Comparison of ENCODE assay signal across 12 cellular contexts in the genomic region with DNA sequence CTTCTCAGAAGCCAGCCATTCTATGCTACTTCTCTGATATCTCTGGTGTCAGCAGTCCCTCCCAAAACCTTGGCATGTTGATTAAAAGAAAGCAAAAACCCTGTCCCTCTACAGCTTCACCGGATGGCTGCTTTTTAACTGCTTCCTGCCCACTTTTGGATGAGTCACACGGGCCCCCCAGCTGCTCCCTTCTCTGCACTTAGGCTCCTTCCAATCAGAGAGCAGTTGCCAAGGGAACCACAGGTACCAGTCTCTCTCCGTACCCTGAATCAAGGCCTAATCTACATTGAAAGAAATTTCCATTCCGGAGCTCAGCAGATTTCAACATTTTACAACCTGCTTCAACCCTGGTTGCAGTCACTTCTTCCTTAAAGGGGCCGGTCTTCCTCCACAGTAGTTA.
DNase-seq lines count a peak whose midpoint lies in the region; ATAC-seq and TF ChIP-seq lines count a peak whose summit lies in the region.
"Had no signal": no experiment of that assay in that cellular context is flagged by ENCODE, and none has a peak within 500 bp of the region (broad histone marks: within the 10 kb centered on the region; RNA-seq: fewer than 3 reads in every experiment).

No MANE protein-coding gene starts in this region.

- no peaks in the 10 kb centered on the region for H3K4me1 ChIP-seq in tibial nerve
- H3K4me1 ChIP-seq: body of pancreas had no signal

- peaks cover 3% of the 10 kb centered on the region for H3K27me3 Mint-ChIP-seq in WTC11 (ENCODE audit: low read depth)
- peaks cover 22% of the 10 kb centered on the region for H3K27me3 Mint-ChIP-seq in CD4-positive, alpha-beta T cell

- H3K4me1 Mint-ChIP-seq in WTC11 = peaks cover 21% of the 10 kb centered on the region
- H3K4me1 Mint-ChIP-seq in CD4-positive, alpha-beta T cell (ENCODE audit: low read depth) = peaks cover 7% of the 10 kb centered on the region
- H3K4me1 Mint-ChIP-seq: memory B cell had no signal

- DNase-seq in DMS 273 (lab: John Stamatoyannopoulos, UW; ENCODE audit: unreplicated experiment) (peak; percentile 67), H7 (peak; percentile 71), WTC11 (ENCODE audit: low spot score) (peak; percentile 24), middle frontal gyrus (ENCODE audit: extremely low spot score, low spot score) (peak; percentile 48), tibial nerve (ENCODE audit: low spot score in 2 of 2) (no peak), SKM-1 (lab: John Stamatoyannopoulos, UW; ENCODE audit: unreplicated experiment) (no peak)
- DNase-seq in CD4-positive, alpha-beta T cell = no peak
- DNase-seq: body of pancreas, small intestine had no signal

- H3K27me3 ChIP-seq in H7 (ENCODE audit: control insufficient read depth, insufficient read depth, low read length) = no peaks in the 10 kb centered on the region
- no peaks in the 10 kb centered on the region for H3K27me3 ChIP-seq in CD4-positive, alpha-beta T cell (ENCODE audit: control insufficient read depth, insufficient read depth, low read length)
- no peaks in the 10 kb centered on the region for H3K27me3 ChIP-seq in tibial nerve
- H3K27me3 ChIP-seq: body of pancreas had no signal

- H3K4me3 ChIP-seq in H7 (ENCODE audit: insufficient read depth, low read depth, low read length) (no peak overlapping the region), tibial nerve (no peak overlapping the region)
- H3K4me3 ChIP-seq: body of pancreas had no signal

- TF ChIP-seq CTCF in WTC11 (IDR thresholded peaks at IDR 0.05) (no peak), tibial nerve (IDR thresholded peaks at IDR 0.05) (no peak)
- no peak for TF ChIP-seq CTCF in CD4-positive, alpha-beta T cell (IDR thresholded peaks at IDR 0.05)

- peaks cover 18% of the 10 kb centered on the region for H3K9me3 Mint-ChIP-seq in WTC11
- H3K9me3 Mint-ChIP-seq in CD4-positive, alpha-beta T cell = no peaks in the 10 kb centered on the region

- CTCF ChIA-PET in WTC11 (lab: Charles Lee) = interaction anchor here (0.6 to 3.9 kb wide), 9 partner anchors 12 to 265 kb away, joined by 3 to 29 read pairs (median 3); a partner anchor contains a TSS
- CTCF ChIA-PET in CD4-positive, alpha-beta T cell (lab: Charles Lee) = no interaction called here

- no peaks in the 10 kb centered on the region for H3K9me3 ChIP-seq in CD4-positive, alpha-beta T cell (ENCODE audit: control insufficient read depth, low read length)
- H3K9me3 ChIP-seq in tibial nerve = no peaks in the 10 kb centered on the region
- H3K9me3 ChIP-seq: body of pancreas had no signal

- peaks cover 6% of the 10 kb centered on the region for H3K36me3 Mint-ChIP-seq in WTC11
- H3K36me3 Mint-ChIP-seq in CD4-positive, alpha-beta T cell (ENCODE audit: low read depth) = no peaks in the 10 kb centered on the region
- H3K36me3 Mint-ChIP-seq: memory B cell had no signal

- POLR2A ChIA-PET in WTC11 (lab: Charles Lee) = no interaction called here
- POLR2A ChIA-PET in CD4-positive, alpha-beta T cell (lab: Charles Lee) = no interaction called here

- TF ChIP-seq EP300 in tibial nerve (IDR thresholded peaks at IDR 0.05) = no peak

- 15 to 19% methylated on average over 5 of the region's 5 CpGs for WGBS in tibial nerve, 2 donors

- peak overlapping the region; percentile 29; the same call in 1 of the 2 replicates for H3K4me3 Mint-ChIP-seq in WTC11
- no peak overlapping the region for H3K4me3 Mint-ChIP-seq in CD4-positive, alpha-beta T cell
- H3K4me3 Mint-ChIP-seq: memory B cell had no signal

- H3K36me3 ChIP-seq in H7 (replicated peaks; ENCODE audit: control insufficient read depth, insufficient read depth, low read length) = no peaks in the 10 kb centered on the region
- no peaks in the 10 kb centered on the region for H3K36me3 ChIP-seq in tibial nerve

- peak; percentile 86 for ATAC-seq in WTC11
- ATAC-seq in CD4-positive, alpha-beta T cell (ENCODE audit: poor library complexity) = no peak
- ATAC-seq in HG02981 (IDR thresholded peaks at IDR 0.05; ENCODE audit: unreplicated experiment) = no peak
- ATAC-seq: body of pancreas had no signal

- peak overlapping the region; percentile 50 for H3K27ac Mint-ChIP-seq in WTC11
- no peak overlapping the region for H3K27ac Mint-ChIP-seq in CD4-positive, alpha-beta T cell
- H3K27ac Mint-ChIP-seq: memory B cell had no signal

- no peak for TF ChIP-seq POLR2A in tibial nerve (IDR thresholded peaks at IDR 0.05)

- intact Hi-C loops in CD4-positive, alpha-beta T cell (cut with DNase I, micrococcal nuclease) = no loop called here

- H3K27ac ChIP-seq in CD4-positive, alpha-beta T cell (ENCODE audit: low read depth, low read length) = no peak overlapping the region
- no peak overlapping the region for H3K27ac ChIP-seq in tibial nerve
- H3K27ac ChIP-seq: body of pancreas, VCaP had no signal

TF ChIP-seq in WTC11, 78 proteins besides CTCF, POLR2A, EP300 and RAD21 (continues in another document):
- TF ChIP-seq, protein P1, sequence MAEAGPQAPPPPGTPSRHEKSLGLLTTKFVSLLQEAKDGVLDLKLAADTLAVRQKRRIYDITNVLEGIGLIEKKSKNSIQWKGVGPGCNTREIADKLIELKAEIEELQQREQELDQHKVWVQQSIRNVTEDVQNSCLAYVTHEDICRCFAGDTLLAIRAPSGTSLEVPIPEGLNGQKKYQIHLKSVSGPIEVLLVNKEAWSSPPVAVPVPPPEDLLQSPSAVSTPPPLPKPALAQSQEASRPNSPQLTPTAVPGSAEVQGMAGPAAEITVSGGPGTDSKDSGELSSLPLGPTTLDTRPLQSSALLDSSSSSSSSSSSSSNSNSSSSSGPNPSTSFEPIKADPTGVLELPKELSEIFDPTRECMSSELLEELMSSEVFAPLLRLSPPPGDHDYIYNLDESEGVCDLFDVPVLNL (CRISPR knock-in tag; IDR thresholded peaks at IDR 0.05; ENCODE audit: borderline replicate concordance, low read depth) = no peak
- no peak for TF ChIP-seq HMGA2 (CRISPR knock-in tag; IDR thresholded peaks at IDR 0.05)
- TF ChIP-seq, protein P2, sequence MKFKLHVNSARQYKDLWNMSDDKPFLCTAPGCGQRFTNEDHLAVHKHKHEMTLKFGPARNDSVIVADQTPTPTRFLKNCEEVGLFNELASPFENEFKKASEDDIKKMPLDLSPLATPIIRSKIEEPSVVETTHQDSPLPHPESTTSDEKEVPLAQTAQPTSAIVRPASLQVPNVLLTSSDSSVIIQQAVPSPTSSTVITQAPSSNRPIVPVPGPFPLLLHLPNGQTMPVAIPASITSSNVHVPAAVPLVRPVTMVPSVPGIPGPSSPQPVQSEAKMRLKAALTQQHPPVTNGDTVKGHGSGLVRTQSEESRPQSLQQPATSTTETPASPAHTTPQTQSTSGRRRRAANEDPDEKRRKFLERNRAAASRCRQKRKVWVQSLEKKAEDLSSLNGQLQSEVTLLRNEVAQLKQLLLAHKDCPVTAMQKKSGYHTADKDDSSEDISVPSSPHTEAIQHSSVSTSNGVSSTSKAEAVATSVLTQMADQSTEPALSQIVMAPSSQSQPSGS (CRISPR knock-in tag; IDR thresholded peaks at IDR 0.05; ENCODE audit: borderline replicate concordance, low read depth) = no peak
- TF ChIP-seq, protein P3, sequence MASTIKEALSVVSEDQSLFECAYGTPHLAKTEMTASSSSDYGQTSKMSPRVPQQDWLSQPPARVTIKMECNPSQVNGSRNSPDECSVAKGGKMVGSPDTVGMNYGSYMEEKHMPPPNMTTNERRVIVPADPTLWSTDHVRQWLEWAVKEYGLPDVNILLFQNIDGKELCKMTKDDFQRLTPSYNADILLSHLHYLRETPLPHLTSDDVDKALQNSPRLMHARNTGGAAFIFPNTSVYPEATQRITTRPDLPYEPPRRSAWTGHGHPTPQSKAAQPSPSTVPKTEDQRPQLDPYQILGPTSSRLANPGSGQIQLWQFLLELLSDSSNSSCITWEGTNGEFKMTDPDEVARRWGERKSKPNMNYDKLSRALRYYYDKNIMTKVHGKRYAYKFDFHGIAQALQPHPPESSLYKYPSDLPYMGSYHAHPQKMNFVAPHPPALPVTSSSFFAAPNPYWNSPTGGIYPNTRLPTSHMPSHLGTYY (CRISPR knock-in tag; IDR thresholded peaks at IDR 0.05) = no peak
- TF ChIP-seq, protein P4, sequence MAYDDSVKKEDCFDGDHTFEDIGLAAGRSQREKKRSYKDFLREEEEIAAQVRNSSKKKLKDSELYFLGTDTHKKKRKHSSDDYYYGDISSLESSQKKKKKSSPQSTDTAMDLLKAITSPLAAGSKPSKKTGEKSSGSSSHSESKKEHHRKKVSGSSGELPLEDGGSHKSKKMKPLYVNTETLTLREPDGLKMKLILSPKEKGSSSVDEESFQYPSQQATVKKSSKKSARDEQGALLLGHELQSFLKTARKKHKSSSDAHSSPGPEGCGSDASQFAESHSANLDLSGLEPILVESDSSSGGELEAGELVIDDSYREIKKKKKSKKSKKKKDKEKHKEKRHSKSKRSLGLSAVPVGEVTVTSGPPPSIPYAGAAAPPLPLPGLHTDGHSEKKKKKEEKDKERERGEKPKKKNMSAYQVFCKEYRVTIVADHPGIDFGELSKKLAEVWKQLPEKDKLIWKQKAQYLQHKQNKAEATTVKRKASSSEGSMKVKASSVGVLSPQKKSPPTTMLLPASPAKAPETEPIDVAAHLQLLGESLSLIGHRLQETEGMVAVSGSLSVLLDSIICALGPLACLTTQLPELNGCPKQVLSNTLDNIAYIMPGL (CRISPR knock-in tag; IDR thresholded peaks at IDR 0.05) = no peak
- TF ChIP-seq, protein P5, sequence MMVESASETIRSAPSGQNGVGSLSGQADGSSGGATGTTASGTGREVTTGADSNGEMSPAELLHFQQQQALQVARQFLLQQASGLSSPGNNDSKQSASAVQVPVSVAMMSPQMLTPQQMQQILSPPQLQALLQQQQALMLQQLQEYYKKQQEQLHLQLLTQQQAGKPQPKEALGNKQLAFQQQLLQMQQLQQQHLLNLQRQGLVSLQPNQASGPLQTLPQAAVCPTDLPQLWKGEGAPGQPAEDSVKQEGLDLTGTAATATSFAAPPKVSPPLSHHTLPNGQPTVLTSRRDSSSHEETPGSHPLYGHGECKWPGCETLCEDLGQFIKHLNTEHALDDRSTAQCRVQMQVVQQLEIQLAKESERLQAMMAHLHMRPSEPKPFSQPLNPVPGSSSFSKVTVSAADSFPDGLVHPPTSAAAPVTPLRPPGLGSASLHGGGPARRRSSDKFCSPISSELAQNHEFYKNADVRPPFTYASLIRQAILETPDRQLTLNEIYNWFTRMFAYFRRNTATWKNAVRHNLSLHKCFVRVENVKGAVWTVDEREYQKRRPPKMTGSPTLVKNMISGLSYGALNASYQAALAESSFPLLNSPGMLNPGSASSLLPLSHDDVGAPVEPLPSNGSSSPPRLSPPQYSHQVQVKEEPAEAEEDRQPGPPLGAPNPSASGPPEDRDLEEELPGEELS (CRISPR knock-in tag; IDR thresholded peaks at IDR 0.05) = no peak
- TF ChIP-seq ATF1 (CRISPR knock-in tag; IDR thresholded peaks at IDR 0.05) = no peak
- TF ChIP-seq OVOL2 (CRISPR knock-in tag; IDR thresholded peaks at IDR 0.05; ENCODE audit: borderline replicate concordance) = no peak
- no peak for TF ChIP-seq SOX15 (CRISPR knock-in tag; IDR thresholded peaks at IDR 0.05)
- no peak for TF ChIP-seq TCF7 (CRISPR knock-in tag; IDR thresholded peaks at IDR 0.05; ENCODE audit: low read depth)
- TF ChIP-seq TEAD1 (CRISPR knock-in tag; IDR thresholded peaks at IDR 0.05) = no peak
- no peak for TF ChIP-seq PRRX2 (CRISPR knock-in tag; IDR thresholded peaks at IDR 0.05)

Comparison
In these comparisons a context has a peak if more than half of its experiments do, and no peak if none do; other contexts are left out.
1. DNase-seq: peak in DMS 273 (single experiment), H7 (single experiment), WTC11 (single experiment) and middle frontal gyrus (single experiment); none in CD4-positive, alpha-beta T cell (0 of 10), tibial nerve (0 of 2) and SKM-1 (single experiment).